Comparison of ENCODE assay signal across 1 cellular context in the genomic region with DNA sequence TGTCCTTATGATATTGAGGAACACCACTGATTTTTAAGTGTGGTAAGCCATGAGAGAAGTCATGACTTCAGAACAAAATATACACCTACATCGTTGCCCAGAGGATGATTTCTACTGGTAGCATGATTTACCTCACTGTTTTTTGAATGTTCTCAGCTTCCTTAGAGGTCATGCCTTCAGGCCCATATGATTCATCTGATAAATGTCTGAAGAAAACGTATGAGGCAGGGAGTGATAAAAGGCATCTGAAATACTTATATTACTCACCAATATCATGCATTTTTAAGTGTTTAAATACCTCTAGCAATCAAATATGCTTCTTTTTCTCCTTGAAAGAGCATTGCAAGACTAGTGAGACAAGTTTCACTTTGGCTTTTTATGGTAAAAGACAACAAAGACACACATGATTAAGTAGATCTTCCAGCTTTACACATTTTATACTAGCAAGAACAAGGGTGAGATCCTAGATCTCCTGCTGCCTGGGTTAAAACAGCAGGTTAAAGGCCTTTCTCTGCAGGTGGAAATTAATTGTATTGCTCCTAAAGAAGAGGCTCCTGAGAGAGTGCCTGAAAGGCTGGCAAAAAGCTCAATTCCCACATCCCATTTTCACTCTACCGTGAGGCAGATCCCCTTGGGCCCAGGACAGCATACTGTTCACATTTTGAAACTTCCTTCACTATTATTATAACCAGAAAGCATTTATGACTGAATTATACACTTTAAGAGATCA.
TF ChIP-seq lines count a peak whose summit lies in the region.

No MANE protein-coding gene starts in this region.

TF ChIP-seq in WTC11, 78 proteins besides CTCF, POLR2A, EP300 and RAD21 (continued from another document):
- TF ChIP-seq, protein P1, sequence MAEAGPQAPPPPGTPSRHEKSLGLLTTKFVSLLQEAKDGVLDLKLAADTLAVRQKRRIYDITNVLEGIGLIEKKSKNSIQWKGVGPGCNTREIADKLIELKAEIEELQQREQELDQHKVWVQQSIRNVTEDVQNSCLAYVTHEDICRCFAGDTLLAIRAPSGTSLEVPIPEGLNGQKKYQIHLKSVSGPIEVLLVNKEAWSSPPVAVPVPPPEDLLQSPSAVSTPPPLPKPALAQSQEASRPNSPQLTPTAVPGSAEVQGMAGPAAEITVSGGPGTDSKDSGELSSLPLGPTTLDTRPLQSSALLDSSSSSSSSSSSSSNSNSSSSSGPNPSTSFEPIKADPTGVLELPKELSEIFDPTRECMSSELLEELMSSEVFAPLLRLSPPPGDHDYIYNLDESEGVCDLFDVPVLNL (CRISPR knock-in tag; IDR thresholded peaks at IDR 0.05; ENCODE audit: borderline replicate concordance, low read depth): no peak
- TF ChIP-seq, protein P2, sequence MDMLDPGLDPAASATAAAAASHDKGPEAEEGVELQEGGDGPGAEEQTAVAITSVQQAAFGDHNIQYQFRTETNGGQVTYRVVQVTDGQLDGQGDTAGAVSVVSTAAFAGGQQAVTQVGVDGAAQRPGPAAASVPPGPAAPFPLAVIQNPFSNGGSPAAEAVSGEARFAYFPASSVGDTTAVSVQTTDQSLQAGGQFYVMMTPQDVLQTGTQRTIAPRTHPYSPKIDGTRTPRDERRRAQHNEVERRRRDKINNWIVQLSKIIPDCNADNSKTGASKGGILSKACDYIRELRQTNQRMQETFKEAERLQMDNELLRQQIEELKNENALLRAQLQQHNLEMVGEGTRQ (CRISPR knock-in tag; IDR thresholded peaks at IDR 0.05): no peak
